In the genomic region with DNA sequence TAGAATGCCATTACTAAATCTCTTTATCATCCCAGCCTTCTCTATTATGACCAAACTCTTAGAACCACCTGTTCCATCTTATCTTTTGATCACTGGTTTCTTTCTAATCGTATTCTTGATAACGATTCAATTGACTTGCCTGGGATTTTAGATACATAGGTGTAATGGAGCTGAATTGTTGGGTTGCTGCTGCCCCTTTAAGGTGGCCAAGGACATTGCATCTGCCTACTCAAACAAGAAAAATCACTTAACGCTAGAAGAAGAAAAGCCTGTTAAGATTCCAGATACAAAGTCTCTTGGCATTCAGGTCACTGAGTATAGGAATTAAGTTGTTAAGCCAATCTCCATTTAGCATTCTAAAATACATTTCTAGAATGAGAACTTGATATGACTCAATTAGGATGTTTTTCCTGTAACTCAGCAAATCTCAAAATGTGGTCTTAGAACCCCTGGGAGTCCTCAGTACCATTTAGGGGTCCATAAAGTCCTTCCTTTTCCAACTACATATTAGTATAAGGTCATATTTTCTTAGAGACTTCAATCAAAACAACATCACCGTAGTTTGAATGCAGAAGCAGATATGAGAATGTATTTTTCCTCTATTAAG, we compare ENCODE assay signal across 9 cellular contexts. TPM values are rescaled to one million over a fixed set of nuclear protein-coding genes. Genes with fewer than 3 reads are reported as not detected.
DNase-seq lines count a peak whose midpoint lies in the region; ATAC-seq and TF ChIP-seq lines count a peak whose summit lies in the region.
"Had no signal": no experiment of that assay in that cellular context is flagged by ENCODE, and none has a peak within 500 bp of the region (broad histone marks: within the 10 kb centered on the region; RNA-seq: fewer than 3 reads in every experiment).

No MANE protein-coding gene starts in this region.

- H3K4me2 ChIP-seq in OCI-LY1 (ENCODE audit: low read length) = no peak overlapping the region

- peak; percentile 90 for TF ChIP-seq CTCF in OCI-LY1 (IDR thresholded peaks at IDR 0.05; ENCODE audit: low read length)
- peak; percentile 34 to 86 (median 68) for TF ChIP-seq CTCF in dorsolateral prefrontal cortex (IDR thresholded peaks at IDR 0.05 in 54 of 56, conservative IDR thresholded peaks at IDR 0.05 in 2 of 56; ENCODE audit: low read depth in 1 of 56, partially characterized antibody in 56 of 56)

- H2AFZ ChIP-seq in OCI-LY1 (ENCODE audit: low read length) = no peak overlapping the region

- H4K20me1 ChIP-seq in OCI-LY1 (ENCODE audit: insufficient read depth, low read length) = no peaks in the 10 kb centered on the region

- ATAC-seq in HG02884 (IDR thresholded peaks at IDR 0.05; ENCODE audit: unreplicated experiment) (peak; percentile 66), GM18873 (IDR thresholded peaks at IDR 0.05; ENCODE audit: low FRiP score, unreplicated experiment) (no peak), GM21423 (IDR thresholded peaks at IDR 0.05; ENCODE audit: unreplicated experiment) (no peak)

- no peaks in the 10 kb centered on the region for H3F3A ChIP-seq in OCI-LY1 (ENCODE audit: insufficient read depth, low read length)

- H3K36me3 ChIP-seq in OCI-LY1 (ENCODE audit: insufficient read depth, low read length) = no peaks in the 10 kb centered on the region

- H3K9ac ChIP-seq in OCI-LY1 (ENCODE audit: low read length) = no peak overlapping the region

- H3K27me3 ChIP-seq in OCI-LY1 (ENCODE audit: insufficient read depth, low read length) = no peaks in the 10 kb centered on the region
- H3K27me3 ChIP-seq in dorsolateral prefrontal cortex = no peaks in the 10 kb centered on the region

- H3K9me3 ChIP-seq in OCI-LY1 (ENCODE audit: low read length) = no peaks in the 10 kb centered on the region

- no peaks in the 10 kb centered on the region for H3K4me1 ChIP-seq in OCI-LY1 (ENCODE audit: insufficient read depth, low read length, severe bottlenecking)

- H3K27ac ChIP-seq in OCI-LY1 (ENCODE audit: low read depth, low read length, poor library complexity, severe bottlenecking) (no peak overlapping the region), dorsolateral prefrontal cortex (no peak overlapping the region)

- no peaks in the 10 kb centered on the region for H3K79me2 ChIP-seq in OCI-LY1 (ENCODE audit: insufficient read depth, low read length)

- DNase-seq in DMS79 treated with DMSO at 0.1 percent for 48 hours (lab: John Stamatoyannopoulos, UW) (peak; percentile 36), dorsolateral prefrontal cortex (peak in 2 of 10 donors; percentile 38 to 53), lung microvascular endothelial cell (ENCODE audit: low read depth in 2 of 2) (peak; percentile 79 to 84)
- DNase-seq in activated T-cell treated with anti-CD3 and anti-CD28 coated beads, Interleukin-2, amount 50 U/mL, for 48 hours = no peak
- DNase-seq: activated B cell treated with CpG ODN at 0.5 μM for 24 hours had no signal

- no peaks in the 10 kb centered on the region for H3K9me2 ChIP-seq in OCI-LY1 (ENCODE audit: low read depth, low read length)

- intact Hi-C loops in dorsolateral prefrontal cortex (cut with DNase I) = loop anchor here in 1 of 2 donors (5.0 kb wide), 2 partner anchors 212 to 753 kb away; no protein-coding TSS in a partner anchor

- H3K4me3 ChIP-seq in OCI-LY1 (ENCODE audit: low read depth, low read length, poor library complexity, severe bottlenecking) (no peak overlapping the region), dorsolateral prefrontal cortex (peak overlapping the region in 1 of 59 donors; percentile 7)

RNA-seq across cellular contexts. Expression of gene NEXN, which starts 12.4 kb away (rescaled TPM):
- 10 to 100 TPM in 2 of 120 experiments, 1 to 10 TPM in 112, under 1 TPM in 6; 0.75 to 11.7 (median 2.1) TPM for total RNA-seq in dorsolateral prefrontal cortex
- 1.3 and 6.3 TPM in 2 replicates for total RNA-seq in lung microvascular endothelial cell

Comparison
In these comparisons a context has a peak if more than half of its experiments do, and no peak if none do; other contexts are left out.
1. DNase-seq: peak in DMS79 treated with DMSO at 0.1 percent for 48 hours (single experiment) and lung microvascular endothelial cell (2 of 2); none in activated T-cell treated with anti-CD3 and anti-CD28 coated beads, Interleukin-2, amount 50 U/mL, for 48 hours (0 of 2).